In the genomic region with DNA sequence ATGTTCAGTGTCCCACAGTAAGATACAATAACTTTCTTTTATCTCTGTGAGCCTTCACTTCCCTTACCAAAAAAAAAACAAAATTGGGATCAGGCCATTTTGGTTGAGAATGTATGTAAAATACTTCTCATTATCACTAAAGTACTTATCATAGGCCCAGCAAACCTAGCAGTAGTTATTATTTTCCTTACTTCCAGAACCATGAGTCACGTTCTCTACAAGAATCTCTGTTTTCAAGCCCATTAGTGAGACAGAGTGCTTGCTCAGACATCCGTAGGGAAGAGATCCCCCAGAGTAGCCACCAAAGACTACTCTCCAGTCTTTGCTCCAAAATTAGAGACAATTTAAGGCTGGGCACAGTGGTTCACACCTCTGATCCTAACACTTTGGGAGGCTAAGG, we compare ENCODE assay signal across 17 cellular contexts.
DNase-seq lines count a peak whose midpoint lies in the region; ATAC-seq and TF ChIP-seq lines count a peak whose summit lies in the region.
"Had no signal": no experiment of that assay in that cellular context is flagged by ENCODE, and none has a peak within 500 bp of the region (broad histone marks: within the 10 kb centered on the region; RNA-seq: fewer than 3 reads in every experiment).

No MANE protein-coding gene starts in this region.

- H3K9me1 ChIP-seq in IMR-90 (ENCODE audit: insufficient read depth, low read length), result no peaks in the 10 kb centered on the region

- WGBS in IMR-90 (ENCODE audit: extremely low coverage in 2 of 2, insufficient read length in 1 of 2), 2 experiments, result no CpG with 5 or more reads among the region's 2 CpGs

- POLR2A ChIA-PET in IMR-90 (lab: Charles Lee; ENCODE audit: unreplicated experiment), result no interaction called here

- H4K91ac ChIP-seq in IMR-90 (ENCODE audit: insufficient read depth, low read depth, low read length), result no peak overlapping the region

- TF ChIP-seq POLR2A in IMR-90 (IDR thresholded peaks at IDR 0.05; ENCODE audit: low read depth, low read length), result no peak

- no peak overlapping the region for H3K4me3 Mint-ChIP-seq in osteocyte (ENCODE audit: unreplicated experiment)
- H3K4me3 Mint-ChIP-seq: CD4-positive, alpha-beta T cell; IgD-negative memory B cell had no signal

- H3K4me3 ChIP-seq in IMR-90 (ENCODE audit: insufficient read depth, low read depth, low read length), result no peak overlapping the region
- H3K4me3 ChIP-seq: A549, HAP-1 had no signal

- DNase-seq in ELR (ENCODE audit: low read depth) (peak; percentile 33), IMR-90 (peak; percentile 21), astrocyte of the hippocampus (ENCODE audit: low read depth, low spot score) (peak; percentile 22), osteocyte (ENCODE audit: extremely low spot score, unreplicated experiment) (no peak)
- DNase-seq in activated CD4-positive, alpha-beta T cell treated with anti-CD3 and anti-CD28 coated beads, Interleukin-2, amount 50 U/mL, for 48 hours, result no peak
- DNase-seq: AML-193; Caco-2; CD4-positive, alpha-beta T cell; GDM1; Karpas-422; KBM-7 had no signal

- H2BK20ac ChIP-seq in IMR-90 (ENCODE audit: low read depth, low read length), result no peak overlapping the region

- H3K36me3 ChIP-seq in IMR-90 (ENCODE audit: control insufficient read depth, insufficient read depth, low read length), result no peaks in the 10 kb centered on the region
- H3K36me3 ChIP-seq: HAP-1 had no signal

- dilution Hi-C loops in IMR-90 (cut with HindIII; ENCODE audit: low sequenced_read_pairs, unreplicated experiment), result no loop called here

- no peak overlapping the region for H4K5ac ChIP-seq in IMR-90 (ENCODE audit: low read depth, low read length)

- CTCF ChIA-PET in IMR-90 (lab: Yijun Ruan, JAX), result interaction anchor here (1.0 kb wide), 1 partner anchor 101 kb away, joined by 3 read pairs; no protein-coding TSS in a partner anchor

- H3K36me3 Mint-ChIP-seq in osteocyte (ENCODE audit: unreplicated experiment), result no peaks in the 10 kb centered on the region

- no peak for TF ChIP-seq RAD21 in IMR-90 (IDR thresholded peaks at IDR 0.05; ENCODE audit: low read length)

- H3K56ac ChIP-seq in IMR-90 (ENCODE audit: extremely low read depth, insufficient read depth, low read length), result no peak overlapping the region

- no peak overlapping the region for H3K14ac ChIP-seq in IMR-90 (replicated peaks; ENCODE audit: low read depth, low read length)

- H3K27me3 Mint-ChIP-seq in osteocyte (ENCODE audit: unreplicated experiment), result peaks cover 21% of the 10 kb centered on the region

- no peak overlapping the region for H3K27ac ChIP-seq in IMR-90 (ENCODE audit: insufficient read depth, low read length)
- H3K27ac ChIP-seq: A549, C4-2B had no signal

- in situ Hi-C loops in IMR-90 (cut with MboI; ENCODE audit: low sequenced_read_pairs), result no loop called here

- H3K79me1 ChIP-seq in IMR-90 (ENCODE audit: low read depth in 1 of 2, low read length in 2 of 2), result no peaks in the 10 kb centered on the region

- H3K4ac ChIP-seq in IMR-90 (ENCODE audit: low read depth, low read length), result no peak overlapping the region

- no peak overlapping the region for H3K27ac Mint-ChIP-seq in osteocyte (ENCODE audit: unreplicated experiment)
- H3K27ac Mint-ChIP-seq: CD4-positive, alpha-beta T cell; IgD-negative memory B cell had no signal

- H4K20me1 ChIP-seq in IMR-90 (ENCODE audit: insufficient read depth, low read length), result no peaks in the 10 kb centered on the region

- no peak overlapping the region for H2BK120ac ChIP-seq in IMR-90 (ENCODE audit: low read depth, low read length)

- no peak overlapping the region for H3K9ac ChIP-seq in IMR-90 (ENCODE audit: low read depth, low read length)

- H2AK5ac ChIP-seq in IMR-90 (ENCODE audit: low read depth, low read length), result no peak overlapping the region

- no peak for TF ChIP-seq CTCF in IMR-90 (conservative IDR thresholded peaks at IDR 0.05; ENCODE audit: low read depth, low read length)
- no peak for TF ChIP-seq CTCF in osteocyte (IDR thresholded peaks at IDR 0.05)

- H4K8ac ChIP-seq in IMR-90 (ENCODE audit: low read depth in 2 of 2, low read length in 2 of 2), result no peak overlapping the region

- H3K18ac ChIP-seq in IMR-90 (ENCODE audit: low read depth, low read length), result no peak overlapping the region

- no peaks in the 10 kb centered on the region for H3K4me1 ChIP-seq in IMR-90 (ENCODE audit: control insufficient read depth, insufficient read depth, low read length)
- H3K4me1 ChIP-seq: A549, Caco-2 had no signal

- H2AFZ ChIP-seq in IMR-90 (replicated peaks; ENCODE audit: low read length, poor library complexity), result no peak overlapping the region

- intact Hi-C loops in IMR-90 (cut with micrococcal nuclease), result loop anchor here (10.0 kb wide), 2 partner anchors 196 to 244 kb away; a partner anchor contains a TSS

- ATAC-seq in IMR-90 (ENCODE audit: low read depth), result no peak
- ATAC-seq in GM21360 (IDR thresholded peaks at IDR 0.05; ENCODE audit: unreplicated experiment), result no peak
- ATAC-seq in GM21576 (IDR thresholded peaks at IDR 0.05; ENCODE audit: unreplicated experiment), result no peak
- ATAC-seq: A549 had no signal

- no peak overlapping the region for H3K23ac ChIP-seq in IMR-90 (ENCODE audit: low read depth, low read length)

- peaks cover 10% of the 10 kb centered on the region for H3K27me3 ChIP-seq in IMR-90 (ENCODE audit: control insufficient read depth, insufficient read depth, low read length)

- H3K4me1 Mint-ChIP-seq in osteocyte (ENCODE audit: unreplicated experiment), result no peaks in the 10 kb centered on the region
- H3K4me1 Mint-ChIP-seq: IgD-negative memory B cell had no signal

- H2BK5ac ChIP-seq in IMR-90 (ENCODE audit: low read depth, low read length, poor library complexity, severe bottlenecking), result no peak overlapping the region

- no peaks in the 10 kb centered on the region for H3K9me3 ChIP-seq in IMR-90 (ENCODE audit: control insufficient read depth, insufficient read depth, low read length)
- H3K9me3 ChIP-seq: A549, Caco-2, HAP-1 had no signal

- no peak overlapping the region for H2BK15ac ChIP-seq in IMR-90 (ENCODE audit: low read depth, low read length)

- no peaks in the 10 kb centered on the region for H3K9me3 Mint-ChIP-seq in osteocyte (ENCODE audit: unreplicated experiment)
- H3K9me3 Mint-ChIP-seq: CD4-positive, alpha-beta T cell; IgD-negative memory B cell had no signal

- no TSS peak for BruUV-seq in IMR-90 (replicated peaks; lab: Mats Ljungman, UMichigan)

- no peak overlapping the region for H2AK9ac ChIP-seq in IMR-90 (replicated peaks; ENCODE audit: low read depth, low read length, poor library complexity)

- H3K4me2 ChIP-seq in IMR-90 (ENCODE audit: low read depth, low read length), result no peak overlapping the region
- H3K4me2 ChIP-seq: A549 had no signal

TF ChIP-seq in IMR-90, 13 proteins besides CTCF, POLR2A, EP300 and RAD21:
- TF ChIP-seq NFE2L2 (IDR thresholded peaks at IDR 0.05; ENCODE audit: low read depth, low read length) (no peak), BHLHE40 (IDR thresholded peaks at IDR 0.05; ENCODE audit: low read depth, low read length) (no peak), CEBPB (IDR thresholded peaks at IDR 0.05; ENCODE audit: low read depth, low read length) (no peak), CHD1 (IDR thresholded peaks at IDR 0.05; ENCODE audit: low read depth, low read length) (no peak), MXI1 (IDR thresholded peaks at IDR 0.05; ENCODE audit: borderline replicate concordance, low read depth, low read length) (no peak), RCOR1 (IDR thresholded peaks at IDR 0.05; ENCODE audit: insufficient replicate concordance, low read length) (no peak), RFX5 (IDR thresholded peaks at IDR 0.05; ENCODE audit: low read depth, low read length) (no peak), MAZ (IDR thresholded peaks at IDR 0.05; ENCODE audit: borderline replicate concordance, low read depth, low read length) (no peak), SMC3 (IDR thresholded peaks at IDR 0.05; ENCODE audit: low read depth, low read length) (no peak), FOS (IDR thresholded peaks at IDR 0.05; ENCODE audit: low read depth, low read length) (no peak), MAFK (IDR thresholded peaks at IDR 0.05; ENCODE audit: low read depth, low read length) (no peak)
- TF ChIP-seq, protein P1, sequence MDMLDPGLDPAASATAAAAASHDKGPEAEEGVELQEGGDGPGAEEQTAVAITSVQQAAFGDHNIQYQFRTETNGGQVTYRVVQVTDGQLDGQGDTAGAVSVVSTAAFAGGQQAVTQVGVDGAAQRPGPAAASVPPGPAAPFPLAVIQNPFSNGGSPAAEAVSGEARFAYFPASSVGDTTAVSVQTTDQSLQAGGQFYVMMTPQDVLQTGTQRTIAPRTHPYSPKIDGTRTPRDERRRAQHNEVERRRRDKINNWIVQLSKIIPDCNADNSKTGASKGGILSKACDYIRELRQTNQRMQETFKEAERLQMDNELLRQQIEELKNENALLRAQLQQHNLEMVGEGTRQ (IDR thresholded peaks at IDR 0.05; ENCODE audit: low read depth, low read length), result no peak
- TF ChIP-seq, protein P2, sequence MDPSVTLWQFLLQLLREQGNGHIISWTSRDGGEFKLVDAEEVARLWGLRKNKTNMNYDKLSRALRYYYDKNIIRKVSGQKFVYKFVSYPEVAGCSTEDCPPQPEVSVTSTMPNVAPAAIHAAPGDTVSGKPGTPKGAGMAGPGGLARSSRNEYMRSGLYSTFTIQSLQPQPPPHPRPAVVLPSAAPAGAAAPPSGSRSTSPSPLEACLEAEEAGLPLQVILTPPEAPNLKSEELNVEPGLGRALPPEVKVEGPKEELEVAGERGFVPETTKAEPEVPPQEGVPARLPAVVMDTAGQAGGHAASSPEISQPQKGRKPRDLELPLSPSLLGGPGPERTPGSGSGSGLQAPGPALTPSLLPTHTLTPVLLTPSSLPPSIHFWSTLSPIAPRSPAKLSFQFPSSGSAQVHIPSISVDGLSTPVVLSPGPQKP (IDR thresholded peaks at IDR 0.05; ENCODE audit: borderline replicate concordance, low read depth, low read length), result no peak

Comparison
In these comparisons a context has a peak if more than half of its experiments do, and no peak if none do; other contexts are left out.
1. DNase-seq: peak in ELR (single experiment), IMR-90 (single experiment) and astrocyte of the hippocampus (single experiment); none in activated CD4-positive, alpha-beta T cell treated with anti-CD3 and anti-CD28 coated beads, Interleukin-2, amount 50 U/mL, for 48 hours (0 of 2) and osteocyte (single experiment).